ENCODE assay signal across 1 cellular context in the genomic region with DNA sequence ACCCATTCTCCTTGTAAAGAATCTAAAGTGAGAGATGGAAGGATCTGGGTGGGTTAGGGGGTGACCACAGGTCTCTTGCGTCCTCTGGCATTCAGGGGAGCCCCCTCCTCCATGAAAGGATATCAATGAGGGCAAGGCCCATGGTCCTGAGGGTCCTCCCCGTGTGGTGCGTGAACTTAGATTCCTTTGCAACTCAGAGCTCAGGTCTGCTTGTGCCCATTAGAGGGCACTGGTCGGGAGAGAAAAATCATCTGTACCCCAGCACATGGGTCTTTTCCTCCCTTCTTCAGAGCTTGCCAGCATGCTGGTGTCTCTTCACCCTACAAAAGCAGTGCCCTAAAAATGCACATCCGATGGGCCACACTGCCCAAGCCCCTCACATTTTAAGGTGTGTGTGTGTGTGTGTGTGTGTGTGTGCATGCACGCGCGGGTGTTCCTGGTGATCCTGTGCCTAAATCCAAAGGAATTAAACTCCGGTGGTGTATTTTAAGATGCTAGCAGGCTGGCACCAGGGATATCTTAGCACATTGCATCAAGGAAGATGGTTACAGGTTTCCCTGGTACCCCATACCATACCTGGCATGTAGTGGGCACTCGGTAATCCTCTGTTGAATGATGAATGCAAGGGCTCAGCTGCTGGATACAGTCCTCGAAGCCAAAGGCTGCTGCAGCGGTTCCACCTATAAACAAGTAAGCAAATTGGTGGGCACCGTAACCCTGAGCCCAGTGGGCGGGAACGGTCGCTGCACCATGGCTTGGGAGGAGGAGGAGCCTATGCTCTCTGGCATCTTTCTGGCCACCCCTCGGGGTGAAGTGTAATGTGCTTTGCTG.
TF ChIP-seq lines count a peak whose summit lies in the region.

No MANE protein-coding gene starts in this region.

TF ChIP-seq in GM12878, 131 proteins besides CTCF, POLR2A, EP300 and RAD21:
- no peak for TF ChIP-seq DPF2 (IDR thresholded peaks at IDR 0.05)
- no peak for TF ChIP-seq KDM1A (IDR thresholded peaks at IDR 0.05; ENCODE audit: borderline replicate concordance)
- TF ChIP-seq ZNF217 (IDR thresholded peaks at IDR 0.05): no peak
- TF ChIP-seq, protein P1, sequence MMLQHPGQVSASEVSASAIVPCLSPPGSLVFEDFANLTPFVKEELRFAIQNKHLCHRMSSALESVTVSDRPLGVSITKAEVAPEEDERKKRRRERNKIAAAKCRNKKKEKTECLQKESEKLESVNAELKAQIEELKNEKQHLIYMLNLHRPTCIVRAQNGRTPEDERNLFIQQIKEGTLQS (IDR thresholded peaks at IDR 0.05; ENCODE audit: borderline replicate concordance, extremely low read depth, low read depth, low read length): no peak
- no peak for TF ChIP-seq NRF1 (conservative IDR thresholded peaks at IDR 0.05; ENCODE audit: low read depth, low read length)
- TF ChIP-seq HDAC6 (IDR thresholded peaks at IDR 0.05; ENCODE audit: unreplicated experiment): no peak
- no peak for TF ChIP-seq MTA2 (IDR thresholded peaks at IDR 0.05; ENCODE audit: low read depth)
- TF ChIP-seq SMAD5 (IDR thresholded peaks at IDR 0.05; ENCODE audit: low read depth): no peak
- no peak for TF ChIP-seq KAT2A (conservative IDR thresholded peaks at IDR 0.05; ENCODE audit: control insufficient read depth, low read depth, low read length)
- no peak for TF ChIP-seq HSF1 (IDR thresholded peaks at IDR 0.05; ENCODE audit: low read depth, low read length)
- TF ChIP-seq ESRRA (IDR thresholded peaks at IDR 0.05; ENCODE audit: low read length): no peak
- TF ChIP-seq MEF2A (IDR thresholded peaks at IDR 0.05; ENCODE audit: insufficient read depth, low read depth, low read length): no peak
- TF ChIP-seq NR2F1 (conservative IDR thresholded peaks at IDR 0.05): no peak
